11 cellular contexts compared by ENCODE assay signal in genomic region chr10:70000262-70000661, GRCh38. TPM values are rescaled to one million over a fixed set of nuclear protein-coding genes. Genes with fewer than 3 reads are reported as not detected.
"Had no signal": no experiment of that assay in that cellular context is flagged by ENCODE, and none has a peak within 500 bp of the region (broad histone marks: within the 10 kb centered on the region; RNA-seq: fewer than 3 reads in every experiment).

No MANE protein-coding gene starts in this region.

- H3K4me3 Mint-ChIP-seq: GM23338, H9, HFFc6 had no signal

- H3K4me3 ChIP-seq: GM23338, K562 had no signal

- FAIRE-seq: H1, H54, HTR-8/SVneo, K562 had no signal

- DNase-seq: H9, HCEC 1CT, HFFc6, IMR-90, KG1 had no signal

- H3K27ac Mint-ChIP-seq: GM23338, H9, HFFc6 had no signal

- ATAC-seq: GM23338, K562 had no signal

- H3K4me1 Mint-ChIP-seq: GM23338, H9 had no signal

- H3K4me2 ChIP-seq: GM23338 had no signal

- H3K9me3 Mint-ChIP-seq: H9, HFFc6 had no signal

RNA-seq across cellular contexts. Expression of gene MACROH2A2, which starts 52.4 kb away (rescaled TPM):
- total RNA-seq: HT-29, K562 had no signal
